In the genomic region with DNA sequence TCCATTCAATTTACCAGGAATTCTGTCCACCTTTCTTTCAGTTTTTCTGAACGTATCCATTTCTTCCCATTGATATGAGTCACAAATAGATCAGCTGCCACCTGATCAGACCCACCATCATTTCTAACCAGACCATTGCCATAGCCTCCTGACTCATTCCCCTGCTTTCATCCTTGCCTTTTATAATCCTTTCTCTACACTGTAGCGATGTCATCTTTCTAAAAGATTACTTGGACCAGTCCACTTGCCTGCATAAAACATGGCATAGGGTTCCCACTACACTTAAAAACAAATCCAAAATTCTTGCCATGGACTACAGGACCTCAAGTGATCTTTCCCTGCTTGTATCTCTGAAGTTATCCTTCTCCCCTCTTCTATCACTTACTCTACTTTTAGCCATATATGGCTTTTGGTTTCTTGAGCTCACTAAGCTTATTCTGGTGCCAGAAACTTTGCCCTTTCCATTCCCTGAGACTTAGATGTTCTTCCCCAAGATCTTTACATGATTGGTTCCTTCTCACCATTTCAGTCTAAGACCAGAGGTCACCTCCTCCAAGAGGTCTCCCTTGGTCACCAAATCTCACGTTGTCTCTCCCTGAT, we compare ENCODE assay signal across 11 cellular contexts.
DNase-seq lines count a peak whose midpoint lies in the region; ATAC-seq and TF ChIP-seq lines count a peak whose summit lies in the region.
"Had no signal": no experiment of that assay in that cellular context is flagged by ENCODE, and none has a peak within 500 bp of the region (broad histone marks: within the 10 kb centered on the region; RNA-seq: fewer than 3 reads in every experiment).

No MANE protein-coding gene starts in this region.

- H3K4me1 ChIP-seq in ACC112 (ENCODE audit: control insufficient read depth, insufficient read depth, low read length, unreplicated experiment): peaks cover 71% of the 10 kb centered on the region
- H3K4me1 ChIP-seq: colonic mucosa had no signal

- in situ Hi-C loops in astrocyte of the cerebellum (cut with HindIII; ENCODE audit: low sequenced_read_pairs): no loop called here

- H3K36me3 ChIP-seq in ACC112 (ENCODE audit: insufficient read depth, low read length): no peaks in the 10 kb centered on the region
- H3K36me3 ChIP-seq: colonic mucosa had no signal

- no peaks in the 10 kb centered on the region for H3K79me2 ChIP-seq in ACC112 (ENCODE audit: control insufficient read depth, insufficient read depth, low read length, unreplicated experiment)

- intact Hi-C loops in left colon (cut with DNase I, micrococcal nuclease): no loop called here

- H3K27ac ChIP-seq in ACC112 (ENCODE audit: low read depth, low read length): peak overlapping the region; percentile 99
- H3K27ac ChIP-seq: colonic mucosa had no signal

- H3K4me3 ChIP-seq in ACC112 (ENCODE audit: low read depth, low read length): peak overlapping the region; percentile 41; the same call in 1 of the 2 replicates
- no peak overlapping the region for H3K4me3 ChIP-seq in astrocyte of the cerebellum (ENCODE audit: low read depth, low read length)
- H3K4me3 ChIP-seq: colonic mucosa had no signal

- DNase-seq in HT1080 (ENCODE audit: low read depth) (peak; percentile 97), astrocyte of the cerebellum (ENCODE audit: low read depth) (peak; percentile 53), iris pigment epithelial cell (ENCODE audit: low read depth) (peak; percentile 72), foreskin melanocyte (no peak), left colon (no peak), Ammon's horn (ENCODE audit: low spot score) (no peak)
- DNase-seq in stimulated activated CD4-positive, alpha-beta T cell treated with anti-CD3 and anti-CD28 coated beads, Interleukin-12 subunit alpha, Interleukin-12 subunit beta, amount 100 ng/mL, for 4 hours: no peak
- DNase-seq: activated B cell treated with CpG ODN at 0.5 μM for 24 hours, colonic mucosa, NCI-H1092 had no signal

- peak overlapping the region; percentile 43 for H2AFZ ChIP-seq in ACC112 (ENCODE audit: low read length, unreplicated experiment)

- no peaks in the 10 kb centered on the region for H3K27me3 ChIP-seq in ACC112 (ENCODE audit: insufficient read depth, low read length)
- H3K27me3 ChIP-seq: colonic mucosa had no signal

- no peak for TF ChIP-seq CTCF in astrocyte of the cerebellum (IDR thresholded peaks at IDR 0.05; ENCODE audit: low read depth, low read length, missing control alignments)

- ATAC-seq in left colon: no peak

Comparison
In these comparisons a context has a peak if more than half of its experiments do, and no peak if none do; other contexts are left out.
1. DNase-seq: peak in HT1080 (single experiment), astrocyte of the cerebellum (single experiment) and iris pigment epithelial cell (single experiment); none in foreskin melanocyte (single experiment), left colon (0 of 2), Ammon's horn (single experiment) and stimulated activated CD4-positive, alpha-beta T cell treated with anti-CD3 and anti-CD28 coated beads, Interleukin-12 subunit alpha, Interleukin-12 subunit beta, amount 100 ng/mL, for 4 hours (single experiment).